14 cellular contexts compared by ENCODE assay signal in the genomic region with DNA sequence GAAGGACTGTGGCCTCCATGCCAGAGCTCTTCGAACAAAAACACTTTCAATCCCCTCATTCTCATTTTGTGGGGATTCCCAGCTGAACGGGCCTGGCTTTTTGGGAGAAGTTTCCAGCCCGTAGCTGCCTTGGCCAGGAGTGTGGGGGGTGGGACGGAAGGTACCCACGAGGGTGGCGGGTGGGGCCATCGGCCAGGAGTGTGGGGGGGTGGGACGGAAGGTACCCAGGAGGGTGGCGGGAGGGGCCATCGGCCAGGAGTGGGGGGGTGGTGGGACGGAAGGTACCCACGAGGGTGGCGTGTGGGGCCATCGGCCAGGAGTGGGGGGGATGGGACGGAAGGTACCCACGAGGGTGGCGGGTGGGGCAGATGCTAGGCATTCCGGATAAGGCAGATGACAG.
"Had no signal": no experiment of that assay in that cellular context is flagged by ENCODE, and none has a peak within 500 bp of the region (broad histone marks: within the 10 kb centered on the region; RNA-seq: fewer than 3 reads in every experiment).

No MANE protein-coding gene starts in this region.

- H3K4me1 ChIP-seq: ascending aorta, neural progenitor cell, pancreas, transverse colon had no signal

- ATAC-seq: activated CD4-positive, alpha-beta T cell treated with anti-CD3 and anti-CD28 coated beads for 36 hours; pancreas had no signal

- H3K27ac ChIP-seq: ascending aorta, dorsolateral prefrontal cortex, neural progenitor cell, pancreas, skin epidermis, transverse colon, VCaP had no signal

- H3K4me1 Mint-ChIP-seq: activated CD4-positive, alpha-beta memory T cell treated with anti-CD3 and anti-CD28 coated beads, Interleukin-2, amount 10 ng/mL, durations not matched to agents 7 days and 5 days; activated CD4-positive, alpha-beta T cell treated with anti-CD3 and anti-CD28 coated beads for 36 hours; mesothelial cell of epicardium; neural progenitor cell had no signal

- H3K4me3 Mint-ChIP-seq: activated CD4-positive, alpha-beta memory T cell treated with anti-CD3 and anti-CD28 coated beads, Interleukin-2, amount 10 ng/mL, durations not matched to agents 7 days and 5 days; activated CD4-positive, alpha-beta T cell treated with anti-CD3 and anti-CD28 coated beads for 36 hours; mesothelial cell of epicardium had no signal

- H3K27me3 Mint-ChIP-seq: activated CD4-positive, alpha-beta memory T cell treated with anti-CD3 and anti-CD28 coated beads, Interleukin-2, amount 10 ng/mL, durations not matched to agents 7 days and 5 days; activated CD4-positive, alpha-beta T cell treated with anti-CD3 and anti-CD28 coated beads for 36 hours had no signal

- H3K27ac Mint-ChIP-seq: activated CD4-positive, alpha-beta memory T cell treated with anti-CD3 and anti-CD28 coated beads, Interleukin-2, amount 10 ng/mL, durations not matched to agents 7 days and 5 days; activated CD4-positive, alpha-beta T cell treated with anti-CD3 and anti-CD28 coated beads for 36 hours; mesothelial cell of epicardium; neural progenitor cell had no signal

- H3K36me3 ChIP-seq: ascending aorta, neural progenitor cell, pancreas, transverse colon had no signal

- H3K27me3 ChIP-seq: ascending aorta, dorsolateral prefrontal cortex, neural progenitor cell, transverse colon had no signal

- H2AFZ ChIP-seq: neural progenitor cell had no signal

- H3K9me3 Mint-ChIP-seq: activated CD4-positive, alpha-beta memory T cell treated with anti-CD3 and anti-CD28 coated beads, Interleukin-2, amount 10 ng/mL, durations not matched to agents 7 days and 5 days; mesothelial cell of epicardium; neural progenitor cell had no signal

- H3K9me3 ChIP-seq: ascending aorta, pancreas, transverse colon had no signal

- H3K4me3 ChIP-seq: ascending aorta, dorsolateral prefrontal cortex, neural progenitor cell, pancreas, skin epidermis, transverse colon had no signal

- DNase-seq: activated CD4-positive, alpha-beta memory T cell treated with anti-CD3 and anti-CD28 coated beads, Interleukin-2, amount 10 ng/mL, durations not matched to agents 7 days and 5 days; activated CD4-positive, alpha-beta T cell treated with anti-CD3 and anti-CD28 coated beads for 36 hours; activated T-cell treated with anti-CD3 and anti-CD28 coated beads, Interleukin-2, amount 50 U/mL, for 48 hours; dorsolateral prefrontal cortex; foreskin melanocyte; retina; T1000; transverse colon had no signal

- H3K4me2 ChIP-seq: neural progenitor cell had no signal

- H3K9ac ChIP-seq: neural progenitor cell had no signal

- FAIRE-seq: pancreas had no signal
